In genomic region chr17:55288356-55289105, GRCh38 we compare ENCODE assay signal across 19 cellular contexts. TPM values are rescaled to one million over a fixed set of nuclear protein-coding genes. Genes with fewer than 3 reads are reported as not detected.
DNase-seq lines count a peak whose midpoint lies in the region; ATAC-seq, FAIRE-seq and TF ChIP-seq lines count a peak whose summit lies in the region.
"Had no signal": no experiment of that assay in that cellular context is flagged by ENCODE, and none has a peak within 500 bp of the region (broad histone marks: within the 10 kb centered on the region; RNA-seq: fewer than 3 reads in every experiment).

No MANE protein-coding gene starts in this region.

- no peak for TF ChIP-seq RAD21 in HepG2 (CRISPR knock-in tag; IDR thresholded peaks at IDR 0.05)

- H2AFZ ChIP-seq in HepG2 (ENCODE audit: low read length) = no peak overlapping the region

- peak overlapping the region; percentile 68; the same call in 1 of the 2 replicates for H3K4me2 ChIP-seq in HepG2 (ENCODE audit: low read depth, low read length)

- TF ChIP-seq CTCF in HepG2 (CRISPR knock-in tag; IDR thresholded peaks at IDR 0.05) = no peak
- no peak for TF ChIP-seq CTCF in right lobe of liver (IDR thresholded peaks at IDR 0.05)
- TF ChIP-seq CTCF in esophagus muscularis mucosa (IDR thresholded peaks at IDR 0.05) = no peak

- TF ChIP-seq POLR2A in HepG2 (IDR thresholded peaks at IDR 0.05; ENCODE audit: insufficient read depth in 1 of 2, low read depth in 2 of 2, low read length in 2 of 2) (no peak), right lobe of liver (IDR thresholded peaks at IDR 0.05) (no peak), esophagus muscularis mucosa (IDR thresholded peaks at IDR 0.05; ENCODE audit: low read depth) (no peak)

- intact Hi-C loops in HepG2 (cut with micrococcal nuclease; ENCODE audit: unreplicated experiment) (loop anchor here (5.0 to 10.0 kb wide), 2 partner anchors 144 to 324 kb away; partner anchors contain the start of genes COX11 and STXBP4), right lobe of liver (cut with DNase I) (no loop called here), esophagus muscularis mucosa (cut with DNase I) (no loop called here), posterior cingulate gyrus (cut with DNase I) (no loop called here)
- intact Hi-C loops in naive thymus-derived CD4-positive, alpha-beta T cell (cut with micrococcal nuclease) = no loop called here

- no peaks in the 10 kb centered on the region for H3K9me3 Mint-ChIP-seq in activated T-cell treated with anti-CD3 and anti-CD28 coated beads, Interleukin-2, amount 50 U/mL, for 24 hours
- H3K9me3 Mint-ChIP-seq in naive thymus-derived CD4-positive, alpha-beta T cell = peaks cover 0 to 2% (median 0%) of the 10 kb centered on the region in 11 donors
- H3K9me3 Mint-ChIP-seq: CD8-positive, alpha-beta T cell had no signal

- no peaks in the 10 kb centered on the region for H3K27me3 ChIP-seq in HepG2 (ENCODE audit: control insufficient read depth in 1 of 2, insufficient read depth in 2 of 2, low read length in 2 of 2)
- H3K27me3 ChIP-seq in right lobe of liver = no peaks in the 10 kb centered on the region
- H3K27me3 ChIP-seq in esophagus muscularis mucosa = no peaks in the 10 kb centered on the region
- no peaks in the 10 kb centered on the region for H3K27me3 ChIP-seq in rectal smooth muscle tissue (ENCODE audit: control insufficient read depth, insufficient read depth, low read length)
- H3K27me3 ChIP-seq in naive thymus-derived CD4-positive, alpha-beta T cell (ENCODE audit: control insufficient read depth in 2 of 2, insufficient read depth in 2 of 2, low read length in 2 of 2) = no peaks in the 10 kb centered on the region

- peaks cover 28 to 61% of the 10 kb centered on the region in 2 experiments for H3K36me3 ChIP-seq in HepG2 (replicated peaks in 1 of 2; ENCODE audit: control insufficient read depth in 1 of 2, insufficient read depth in 2 of 2, low read length in 2 of 2)
- H3K36me3 ChIP-seq in right lobe of liver = peaks cover 0 to 23% (median 10%) of the 10 kb centered on the region in 4 donors
- H3K36me3 ChIP-seq in esophagus muscularis mucosa = peaks cover 0 to 9% (median 0%) of the 10 kb centered on the region in 4 donors
- H3K36me3 ChIP-seq in rectal smooth muscle tissue (ENCODE audit: control insufficient read depth, insufficient read depth, low read length) = no peaks in the 10 kb centered on the region
- H3K36me3 ChIP-seq in naive thymus-derived CD4-positive, alpha-beta T cell (ENCODE audit: control insufficient read depth in 2 of 3, insufficient read depth in 3 of 3, low read length in 3 of 3) = no peaks in the 10 kb centered on the region

- in situ Hi-C loops in HepG2 (cut with HindIII; ENCODE audit: extremely low pct_ligation_motif_present, low pct_unique_long_range_greater_than_20kb) = no loop called here

- H3K36me3 Mint-ChIP-seq in activated T-cell treated with anti-CD3 and anti-CD28 coated beads, Interleukin-2, amount 50 U/mL, for 24 hours (ENCODE audit: low read depth) = no peaks in the 10 kb centered on the region
- H3K36me3 Mint-ChIP-seq in naive thymus-derived CD4-positive, alpha-beta T cell = no peaks in the 10 kb centered on the region
- H3K36me3 Mint-ChIP-seq: CD14-positive monocyte; CD8-positive, alpha-beta T cell had no signal

- H3K9me3 ChIP-seq in HepG2 (ENCODE audit: low read length) (no peaks in the 10 kb centered on the region), right lobe of liver (no peaks in the 10 kb centered on the region), esophagus muscularis mucosa (no peaks in the 10 kb centered on the region)
- no peaks in the 10 kb centered on the region for H3K9me3 ChIP-seq in naive thymus-derived CD4-positive, alpha-beta T cell (ENCODE audit: control insufficient read depth in 2 of 3, low read length in 3 of 3)

- H3K9ac ChIP-seq in HepG2 (ENCODE audit: insufficient read depth, low read depth, low read length) = peak overlapping the region; percentile 84; the same call in 1 of the 2 replicates
- H3K9ac ChIP-seq in rectal smooth muscle tissue (ENCODE audit: low read length) = no peak overlapping the region

- no peak overlapping the region for H3K27ac Mint-ChIP-seq in activated T-cell treated with anti-CD3 and anti-CD28 coated beads, Interleukin-2, amount 50 U/mL, for 24 hours
- H3K27ac Mint-ChIP-seq in naive thymus-derived CD4-positive, alpha-beta T cell = no peak overlapping the region
- H3K27ac Mint-ChIP-seq: CD14-positive monocyte; CD8-positive, alpha-beta T cell; H9 had no signal

- H3K27me3 Mint-ChIP-seq in activated T-cell treated with anti-CD3 and anti-CD28 coated beads, Interleukin-2, amount 50 U/mL, for 24 hours = no peaks in the 10 kb centered on the region
- peaks cover 0 to 8% (median 2%) of the 10 kb centered on the region in 5 donors for H3K27me3 Mint-ChIP-seq in naive thymus-derived CD4-positive, alpha-beta T cell

- H3K27ac ChIP-seq in HepG2 (ENCODE audit: extremely low read length, insufficient read depth, low read length) (peak overlapping the region; percentile 98), right lobe of liver (peak overlapping the region in 1 of 3 donors; percentile 91), esophagus muscularis mucosa (replicated peaks in 1 of 4) (peak overlapping the region; percentile 91 to 99 (median 95)), rectal smooth muscle tissue (ENCODE audit: low read depth, low read length) (peak overlapping the region; percentile 90)
- H3K27ac ChIP-seq in naive thymus-derived CD4-positive, alpha-beta T cell (ENCODE audit: low read depth, low read length) = no peak overlapping the region

- peaks cover 93% of the 10 kb centered on the region for H3K79me2 ChIP-seq in HepG2 (ENCODE audit: insufficient read depth, low read length)

- H3K4me3 ChIP-seq in HepG2 (replicated peaks in 1 of 3; ENCODE audit: insufficient read depth in 1 of 3, low read depth in 2 of 3, low read length in 3 of 3) = no peak overlapping the region
- H3K4me3 ChIP-seq in right lobe of liver = no peak overlapping the region
- H3K4me3 ChIP-seq in esophagus muscularis mucosa = no peak overlapping the region
- no peak overlapping the region for H3K4me3 ChIP-seq in rectal smooth muscle tissue (ENCODE audit: low read length)
- no peak overlapping the region for H3K4me3 ChIP-seq in naive thymus-derived CD4-positive, alpha-beta T cell (ENCODE audit: low read length)

- 95% methylated on average over 7 of the region's 7 CpGs for WGBS in HepG2 (ENCODE audit: low lambda C conversion rate)
- WGBS in right lobe of liver (ENCODE audit: insufficient coverage, low coverage, low lambda C conversion rate, missing lambda C conversion rate) = 76% methylated on average over 6 of the region's 7 CpGs
- 96% methylated on average over 6 of the region's 7 CpGs for WGBS in esophagus muscularis mucosa

- no peak for FAIRE-seq in HepG2 (lab: Jason Lieb, UNC)
- FAIRE-seq: D721Med, G401.6, GM12891 had no signal

- H3K4me1 Mint-ChIP-seq in activated T-cell treated with anti-CD3 and anti-CD28 coated beads, Interleukin-2, amount 50 U/mL, for 24 hours (ENCODE audit: low read depth) = peaks cover 7% of the 10 kb centered on the region
- peaks cover 0 to 16% (median 10%) of the 10 kb centered on the region in 7 donors for H3K4me1 Mint-ChIP-seq in naive thymus-derived CD4-positive, alpha-beta T cell
- H3K4me1 Mint-ChIP-seq: CD14-positive monocyte had no signal

- no peak overlapping the region for H3K4me3 Mint-ChIP-seq in activated T-cell treated with anti-CD3 and anti-CD28 coated beads, Interleukin-2, amount 50 U/mL, for 24 hours
- H3K4me3 Mint-ChIP-seq in naive thymus-derived CD4-positive, alpha-beta T cell = no peak overlapping the region
- H3K4me3 Mint-ChIP-seq: CD14-positive monocyte; CD8-positive, alpha-beta T cell; H9 had no signal

- peaks cover 100% of the 10 kb centered on the region for H3K4me1 ChIP-seq in HepG2 (ENCODE audit: insufficient read depth, low read length)
- H3K4me1 ChIP-seq in right lobe of liver = peaks cover 0 to 60% (median 23%) of the 10 kb centered on the region in 4 donors
- H3K4me1 ChIP-seq in esophagus muscularis mucosa = peaks cover 72 to 82% (median 79%) of the 10 kb centered on the region in 4 donors
- H3K4me1 ChIP-seq in rectal smooth muscle tissue (ENCODE audit: control insufficient read depth, insufficient read depth, low read length) = peaks cover 47% of the 10 kb centered on the region
- H3K4me1 ChIP-seq in naive thymus-derived CD4-positive, alpha-beta T cell (ENCODE audit: control insufficient read depth in 2 of 2, insufficient read depth in 2 of 2, low read length in 2 of 2) = peaks cover 0 to 10% of the 10 kb centered on the region in 2 donors

- POLR2A ChIA-PET in HepG2 (lab: Yijun Ruan, JAX) = interaction anchor here (1.2 to 12.4 kb wide), 5 partner anchors 16 to 51 kb away, joined by 4 to 626 read pairs (median 81); partner anchors contain the start of gene HLF
- POLR2A ChIA-PET in naive thymus-derived CD4-positive, alpha-beta T cell (lab: Charles Lee) = interaction anchor here (0.7 kb wide), 1 partner anchor 21 kb away, joined by 3 read pairs; no protein-coding TSS in a partner anchor

- H4K20me1 ChIP-seq in HepG2 (ENCODE audit: insufficient read depth, low read length) = peaks cover 8% of the 10 kb centered on the region

- TF ChIP-seq EP300 in HepG2 (IDR thresholded peaks at IDR 0.05; ENCODE audit: low read depth in 2 of 2, low read length in 2 of 2) = no peak
- no peak for TF ChIP-seq EP300 in HepG2 (CRISPR knock-in tag; IDR thresholded peaks at IDR 0.05; ENCODE audit: borderline replicate concordance)
- no peak for TF ChIP-seq EP300 in esophagus muscularis mucosa (IDR thresholded peaks at IDR 0.05)

- CTCF ChIA-PET in HepG2 (lab: Yijun Ruan, JAX; ENCODE audit: low intra/inter-chr PET ratio, low total read pairs) = no interaction called here
- CTCF ChIA-PET in naive thymus-derived CD4-positive, alpha-beta T cell (lab: Charles Lee) = interaction anchor here (1.0 kb wide), 1 partner anchor 294 kb away, joined by 3 read pairs; no protein-coding TSS in a partner anchor

- DNase-seq in HepG2 (ENCODE audit: low spot score) (no peak), right lobe of liver (no peak), esophagus muscularis mucosa (ENCODE audit: extremely low spot score) (no peak), posterior cingulate gyrus (no peak)
- DNase-seq in activated T-cell treated with anti-CD3 and anti-CD28 coated beads, Interleukin-2, amount 50 U/mL, for 24 hours = no peak
- DNase-seq in naive thymus-derived CD4-positive, alpha-beta T cell = no peak
- DNase-seq: CD8-positive, alpha-beta T cell; COR-L47; DMS153; DMS79 treated with DMSO at 0.1 percent for 48 hours; EL; GOT3; H9 had no signal

- no peak for ATAC-seq in HepG2
- no peak for ATAC-seq in right lobe of liver
- no peak for ATAC-seq in naive thymus-derived CD4-positive, alpha-beta T cell
- ATAC-seq: CD8-positive, alpha-beta T cell had no signal

- BruUV-seq in HepG2 (replicated peaks; lab: Mats Ljungman, UMichigan) = no TSS peak

RNA-seq across cellular contexts. Expression of gene HLF, which starts 23.8 kb away (rescaled TPM):
- 197 and 202 TPM in 2 replicates for total RNA-seq in HepG2 (2016; rRNA removed; fragmentation: Illumina TruSeq; extraction: Trizol)
- total RNA-seq in HepG2 (2016; cell fraction: cytosol; rRNA removed; fragmentation: Illumina TruSeq; extraction: Trizol; ENCODE audit: low read depth) = 34.5 and 39.5 TPM in 2 replicates
- 175 and 198 TPM in 2 replicates for total RNA-seq in HepG2 (2016; cell fraction: insoluble cytoplasmic fraction; rRNA removed; fragmentation: Illumina TruSeq; extraction: Trizol)
- 156 and 157 TPM in 2 replicates for total RNA-seq in HepG2 (2016; cell fraction: membrane; rRNA removed; fragmentation: Illumina TruSeq; extraction: Trizol)
- 187 and 216 TPM in 2 replicates for total RNA-seq in HepG2 (2016; cell fraction: nucleus; rRNA removed; fragmentation: Illumina TruSeq; extraction: Trizol)
- 346 and 353 TPM in 2 replicates for polyA plus RNA-seq in HepG2 (2011; rRNA removed)
- 266 and 275 TPM in 2 replicates for polyA plus RNA-seq in HepG2 (2011; cell fraction: cytosol; rRNA removed)
- polyA plus RNA-seq in HepG2 (2011; cell fraction: nucleus; rRNA removed) = 442 and 465 TPM in 2 replicates
- 217 and 233 TPM in 2 replicates for polyA plus RNA-seq in HepG2 (2012)
- polyA plus RNA-seq in HepG2 (2016; cell fraction: cytosol; fragmentation: Illumina TruSeq; extraction: Trizol; ENCODE audit: low read depth) = 21.4 and 26.2 TPM in 2 replicates
- polyA plus RNA-seq in HepG2 (2016; cell fraction: insoluble cytoplasmic fraction; fragmentation: Illumina TruSeq; extraction: Trizol; ENCODE audit: low read depth) = 217 and 237 TPM in 2 replicates
- 106 and 107 TPM in 2 replicates for polyA plus RNA-seq in HepG2 (2016; cell fraction: membrane; fragmentation: Illumina TruSeq; extraction: Trizol; ENCODE audit: low read depth)
- polyA plus RNA-seq in HepG2 (2016; cell fraction: nucleus; fragmentation: Illumina TruSeq; extraction: Trizol; ENCODE audit: insufficient read depth, low read depth) = 258 and 265 TPM in 2 replicates
- 1.0 and 1,188 TPM in 2 replicates for polyA minus RNA-seq in HepG2 (2011; rRNA and poly(A)+ RNA removed; ENCODE audit: low replicate concordance)
- polyA minus RNA-seq in HepG2 (2011; cell fraction: cytosol; rRNA and poly(A)+ RNA removed) = 240 and 275 TPM in 2 replicates
- 508 and 622 TPM in 2 replicates for polyA minus RNA-seq in HepG2 (2011; cell fraction: nucleus; rRNA and poly(A)+ RNA removed)
- total RNA-seq in right lobe of liver = 10 to 100 TPM; 16.4 to 96.9 (median 42.6) TPM
- 100 to 1,000 TPM; 137 to 176 (median 154) TPM for total RNA-seq in esophagus muscularis mucosa
- 1 to 10 TPM in 1 of 5 experiments, under 1 TPM in 4; 0.19 to 2.6 (median 0.48) TPM for total RNA-seq in naive thymus-derived CD4-positive, alpha-beta T cell
- polyA plus RNA-seq in naive thymus-derived CD4-positive, alpha-beta T cell = under 1 TPM in 1 of 2 donors, not detected in 1; 0.18 TPM
- polyA plus RNA-seq: BJ, CD14-positive monocyte had no signal

Comparison
In these comparisons a context has a peak if more than half of its experiments do, and no peak if none do; other contexts are left out.
1. RNA of gene HLF, which starts 23.8 kb away (total RNA-seq): 34.5 to 216 TPM in HepG2, 137 to 176 TPM in esophagus muscularis mucosa and 16.4 to 96.9 TPM in right lobe of liver; 0.19 to 2.6 TPM in naive thymus-derived CD4-positive, alpha-beta T cell; every median in the first group is over 4 times any median in the second.